In the genomic region with DNA sequence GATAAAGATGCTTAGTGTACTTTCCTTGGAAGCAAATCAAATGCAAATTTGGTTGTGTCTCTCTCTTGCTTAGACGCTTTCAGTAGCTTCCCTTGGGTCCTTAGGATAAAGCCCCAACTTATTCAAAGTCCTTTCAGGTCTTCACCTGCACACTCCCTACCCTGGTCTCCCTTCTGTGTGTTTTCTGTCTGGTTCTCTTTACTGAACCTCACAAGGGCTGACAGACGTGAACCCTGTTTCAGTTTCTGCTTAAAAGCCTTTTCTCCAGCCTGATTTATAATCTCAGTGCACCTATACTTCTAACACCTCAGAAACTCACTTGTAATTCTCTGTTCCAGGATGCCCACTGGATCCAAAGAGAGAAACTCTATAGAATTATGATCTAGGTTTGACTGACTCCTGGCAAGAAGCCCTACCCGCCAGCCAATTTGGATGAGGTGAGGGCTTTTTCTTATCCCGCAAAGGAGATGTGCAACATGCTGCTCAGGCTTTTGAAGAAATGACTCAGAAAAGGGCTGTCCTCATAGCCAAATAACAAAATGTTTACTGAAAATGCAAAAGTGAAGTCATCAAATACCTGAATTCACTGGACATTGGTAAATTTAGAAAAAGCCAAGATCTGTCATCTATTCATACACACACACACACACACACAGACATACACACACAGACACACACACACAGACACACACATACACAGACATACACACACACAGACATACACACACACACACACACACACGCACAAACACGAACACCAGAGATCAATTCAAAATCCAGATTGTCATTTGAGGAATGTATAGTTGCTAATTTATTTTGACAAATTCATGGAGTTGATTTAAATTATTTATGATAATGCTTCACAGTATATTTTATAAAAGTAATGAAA, we compare ENCODE assay signal across 27 cellular contexts.
"Had no signal": no experiment of that assay in that cellular context is flagged by ENCODE, and none has a peak within 500 bp of the region (broad histone marks: within the 10 kb centered on the region; RNA-seq: fewer than 3 reads in every experiment).

No MANE protein-coding gene starts in this region.

- H3K4me1 Mint-ChIP-seq: activated CD4-positive, alpha-beta T cell treated with anti-CD3 and anti-CD28 coated beads, Interleukin-2, amount 10 ng/mL, durations not matched to agents 7 days and 5 days had no signal

- ATAC-seq: activated naive CD4-positive, alpha-beta T cell treated with anti-CD3 and anti-CD28 coated beads, Interleukin-2, amount 50 U/mL, for 72 hours; activated T-cell treated with anti-CD3 and anti-CD28 coated beads, Interleukin-2, amount 50 U/mL, for 4 hours had no signal

- DNase-seq: activated CD4-positive, alpha-beta memory T cell treated with anti-CD3 and anti-CD28 coated beads for 36 hours; activated CD4-positive, alpha-beta T cell treated with anti-CD3 and anti-CD28 coated beads, Interleukin-2, amount 10 ng/mL, durations not matched to agents 7 days and 5 days; activated CD4-positive, CD25-positive, alpha-beta regulatory T cell; activated CD8-positive, alpha-beta memory T cell treated with anti-CD3 and anti-CD28 coated beads for 24 hours; activated effector memory CD4-positive, alpha-beta T cell treated with anti-CD3 and anti-CD28 coated beads, Interleukin-2, amount 50 U/mL, for 16 hours; activated naive CD4-positive, alpha-beta T cell treated with Interleukin-2 at 50 U/mL for 16 hours; activated T-cell treated with anti-CD3 and anti-CD28 coated beads, Interleukin-2, amount 50 U/mL, for 4 hours; caudate nucleus; Kasumi-1; KBM-7; MV-4-11; NCI-H1105; NCI-H1436; NCI-H1694 treated with DMSO at 0.1 percent for 48 hours; NCI-H2081; NCI-H510A treated with DMSO at 0.1 percent for 48 hours; NCI-H748 treated with DMSO at 0.1 percent for 48 hours; NK-92 treated with Interleukin-12 subunit alpha and Interleukin-12 subunit beta, amount 100 ng/mL, for 24 hours; OCI-M1; Peyer's patch; Right ventricle myocardium superior; SJCRH30; SK-N-SH; T-helper 1 cell had no signal

- H3K36me3 Mint-ChIP-seq: activated CD4-positive, alpha-beta memory T cell treated with anti-CD3 and anti-CD28 coated beads for 36 hours; activated naive CD4-positive, alpha-beta T cell treated with anti-CD3 and anti-CD28 coated beads, Interleukin-2, amount 50 U/mL, for 72 hours had no signal

- H3K4me1 ChIP-seq: Peyer's patch, SJCRH30 had no signal

- H3K9ac ChIP-seq: SK-N-SH had no signal

- H3K36me3 ChIP-seq: Peyer's patch, SJCRH30 had no signal

- H3K27me3 Mint-ChIP-seq: activated CD4-positive, alpha-beta memory T cell treated with anti-CD3 and anti-CD28 coated beads for 36 hours; activated CD4-positive, alpha-beta T cell treated with anti-CD3 and anti-CD28 coated beads, Interleukin-2, amount 10 ng/mL, durations not matched to agents 7 days and 5 days had no signal

- H3K9me3 ChIP-seq: Peyer's patch, SJCRH30, SK-N-SH had no signal

- H3K27me3 ChIP-seq: Peyer's patch, SJCRH30 had no signal

- H3K27ac Mint-ChIP-seq: activated CD4-positive, alpha-beta memory T cell treated with anti-CD3 and anti-CD28 coated beads for 36 hours; activated CD4-positive, alpha-beta T cell treated with anti-CD3 and anti-CD28 coated beads, Interleukin-2, amount 10 ng/mL, durations not matched to agents 7 days and 5 days; activated naive CD4-positive, alpha-beta T cell treated with anti-CD3 and anti-CD28 coated beads, Interleukin-2, amount 50 U/mL, for 72 hours had no signal

- H3K9me3 Mint-ChIP-seq: activated CD4-positive, alpha-beta memory T cell treated with anti-CD3 and anti-CD28 coated beads for 36 hours; activated CD4-positive, alpha-beta T cell treated with anti-CD3 and anti-CD28 coated beads, Interleukin-2, amount 10 ng/mL, durations not matched to agents 7 days and 5 days; activated naive CD4-positive, alpha-beta T cell treated with anti-CD3 and anti-CD28 coated beads, Interleukin-2, amount 50 U/mL, for 72 hours; activated T-cell treated with anti-CD3 and anti-CD28 coated beads, Interleukin-2, amount 50 U/mL, for 4 hours had no signal

- H3K4me3 ChIP-seq: Peyer's patch, SJCRH30 had no signal

- H3K27ac ChIP-seq: Peyer's patch, RWPE1, SJCRH30, VCaP had no signal

- H3K4me2 ChIP-seq: SK-N-SH had no signal

- H3K4me3 Mint-ChIP-seq: activated CD4-positive, alpha-beta memory T cell treated with anti-CD3 and anti-CD28 coated beads for 36 hours; activated CD4-positive, alpha-beta T cell treated with anti-CD3 and anti-CD28 coated beads, Interleukin-2, amount 10 ng/mL, durations not matched to agents 7 days and 5 days; activated T-cell treated with anti-CD3 and anti-CD28 coated beads, Interleukin-2, amount 50 U/mL, for 4 hours had no signal
